ENCODE assay signal across 8 cellular contexts in the genomic region with DNA sequence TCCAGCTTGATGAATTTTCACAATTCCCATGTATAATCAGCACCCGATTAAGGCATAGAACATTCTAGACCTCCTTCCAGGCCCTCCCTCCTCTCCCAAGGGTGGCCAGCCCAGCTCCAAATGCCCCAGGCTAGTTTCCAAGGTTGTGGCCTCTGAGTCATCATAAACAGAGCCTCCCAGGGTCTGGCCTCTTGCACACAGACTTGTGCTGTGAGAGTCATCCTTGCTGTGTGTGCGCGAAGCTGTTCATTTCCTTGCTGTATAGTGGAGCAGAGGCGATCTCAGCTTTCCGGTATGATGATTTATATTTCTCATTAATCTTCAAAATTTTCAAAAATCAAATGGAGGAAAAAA. TPM values are rescaled to one million over a fixed set of nuclear protein-coding genes. Genes with fewer than 3 reads are reported as not detected.
DNase-seq lines count a peak whose midpoint lies in the region; ATAC-seq and TF ChIP-seq lines count a peak whose summit lies in the region.

No MANE protein-coding gene starts in this region.

- H3K27me3 ChIP-seq in HUES6 (ENCODE audit: control insufficient read depth, insufficient read depth, low read length) (no peaks in the 10 kb centered on the region), mammary epithelial cell (ENCODE audit: insufficient read depth, low read length) (peaks cover 3% of the 10 kb centered on the region), layer of hippocampus (ENCODE audit: control insufficient read depth, insufficient read depth, low read length) (peaks cover 5% of the 10 kb centered on the region), thoracic aorta (replicated peaks; ENCODE audit: insufficient read depth) (no peaks in the 10 kb centered on the region)

- intact Hi-C loops in mammary epithelial cell (cut with micrococcal nuclease): no loop called here

- peak; percentile 95 for ATAC-seq in thoracic aorta (ENCODE audit: insufficient number of reproducible peaks, low FRiP score, low read depth)
- no peak for ATAC-seq in HG03432 (IDR thresholded peaks at IDR 0.05; ENCODE audit: unreplicated experiment)
- ATAC-seq in GM21576 (IDR thresholded peaks at IDR 0.05; ENCODE audit: unreplicated experiment): no peak
- no peak for ATAC-seq in GM19395 (IDR thresholded peaks at IDR 0.05; ENCODE audit: unreplicated experiment)

- no peaks in the 10 kb centered on the region for H3K9me3 ChIP-seq in HUES6 (ENCODE audit: control insufficient read depth, insufficient read depth, low read depth, low read length)
- no peaks in the 10 kb centered on the region for H3K9me3 ChIP-seq in mammary epithelial cell (replicated peaks; ENCODE audit: insufficient read depth, low read length)
- H3K9me3 ChIP-seq in thoracic aorta: no peaks in the 10 kb centered on the region

- BruUV-seq in mammary epithelial cell (replicated peaks; lab: Mats Ljungman, UMichigan): no TSS peak

- no peaks in the 10 kb centered on the region for H3K79me2 ChIP-seq in mammary epithelial cell (ENCODE audit: insufficient read depth, low read length)

- peak overlapping the region; percentile 4; the same call in 1 of the 2 replicates for H3K27ac ChIP-seq in HUES6 (ENCODE audit: low read depth, low read length)
- no peak overlapping the region for H3K27ac ChIP-seq in mammary epithelial cell (ENCODE audit: insufficient read depth, low read depth, low read length)
- H3K27ac ChIP-seq in layer of hippocampus (ENCODE audit: low read depth, low read length): peak overlapping the region; percentile 75
- H3K27ac ChIP-seq in thoracic aorta: peak overlapping the region; percentile 97 to 99

- in situ Hi-C loops in mammary epithelial cell (cut with MboI; ENCODE audit: low sequenced_read_pairs in 2 of 2): loop anchor here in 1 of 2 donors (25.0 kb wide), 1 partner anchor 330 kb away; no protein-coding TSS in a partner anchor

- H3K4me3 ChIP-seq in HUES6 (ENCODE audit: low read depth, low read length) (no peak overlapping the region), mammary epithelial cell (replicated peaks in 1 of 3; ENCODE audit: insufficient read depth in 1 of 3, low read depth in 2 of 3, low read length in 3 of 3) (no peak overlapping the region), thoracic aorta (peak overlapping the region; percentile 59)

- no peaks in the 10 kb centered on the region for H3K36me3 ChIP-seq in HUES6 (ENCODE audit: control insufficient read depth, insufficient read depth, low read length)
- no peaks in the 10 kb centered on the region for H3K36me3 ChIP-seq in mammary epithelial cell (ENCODE audit: insufficient read depth, low read length)
- H3K36me3 ChIP-seq in thoracic aorta: no peaks in the 10 kb centered on the region

- peak overlapping the region; percentile 47 for H3K4me2 ChIP-seq in mammary epithelial cell (ENCODE audit: insufficient read depth, low read depth, low read length)

- H3K9ac ChIP-seq in HUES6 (ENCODE audit: low read length) (no peak overlapping the region), mammary epithelial cell (ENCODE audit: insufficient read depth, low read length) (no peak overlapping the region)

- 57% methylated on average over 5 of the region's 5 CpGs for WGBS in mammary epithelial cell (ENCODE audit: low coverage, missing lambda C conversion rate)

- peaks cover 27% of the 10 kb centered on the region for H3K4me1 ChIP-seq in HUES6 (ENCODE audit: control insufficient read depth, insufficient read depth, low read length)
- H3K4me1 ChIP-seq in mammary epithelial cell (ENCODE audit: insufficient read depth, low read length): peaks cover 8% of the 10 kb centered on the region
- H3K4me1 ChIP-seq in thoracic aorta (ENCODE audit: control insufficient read depth in 1 of 2, low read depth in 2 of 2): peaks cover 24 to 33% of the 10 kb centered on the region in 2 donors

- H2AFZ ChIP-seq in mammary epithelial cell (ENCODE audit: low read depth, low read length): no peak overlapping the region

- CTCF ChIA-PET in mammary epithelial cell (lab: Charles Lee; ENCODE audit: low non-redundant PET): interaction anchor here (0.9 kb wide), 1 partner anchor 11 kb away, joined by 6 read pairs; no protein-coding TSS in a partner anchor

- dilution Hi-C loops in mammary epithelial cell (cut with HindIII; ENCODE audit: low sequenced_read_pairs): no loop called here

- no peaks in the 10 kb centered on the region for H4K20me1 ChIP-seq in mammary epithelial cell (ENCODE audit: insufficient read depth, low read length)

- no peak for TF ChIP-seq CTCF in mammary epithelial cell (conservative IDR thresholded peaks at IDR 0.05 in 1 of 2, IDR thresholded peaks at IDR 0.05 in 1 of 2; ENCODE audit: extremely low read depth in 1 of 2, insufficient read depth in 1 of 2, low read depth in 1 of 2, low read length in 2 of 2)
- TF ChIP-seq CTCF in thoracic aorta (IDR thresholded peaks at IDR 0.05): no peak

- DNase-seq in mammary epithelial cell (peak; percentile 79), thoracic aorta (ENCODE audit: low spot score) (peak; percentile 77)
- DNase-seq in stimulated activated CD4-positive, alpha-beta T cell treated with anti-CD3 and anti-CD28 coated beads, Interleukin-2, amount 100 ng/mL, for 24 hours: no peak

RNA-seq across cellular contexts. Expression of a gene that starts 20.5 kb away (rescaled TPM):
- total RNA-seq in mammary epithelial cell: not detected
- polyA plus RNA-seq in mammary epithelial cell: not detected
- polyA minus RNA-seq in mammary epithelial cell: not detected
- total RNA-seq in thoracic aorta: not detected

Comparison
In these comparisons a context has a peak if more than half of its experiments do, and no peak if none do; other contexts are left out.
1. DNase-seq: peak in mammary epithelial cell (single experiment) and thoracic aorta (single experiment); none in stimulated activated CD4-positive, alpha-beta T cell treated with anti-CD3 and anti-CD28 coated beads, Interleukin-2, amount 100 ng/mL, for 24 hours (0 of 2).